ENCODE assay signal across 1 cellular context in genomic region chr2:38925982-38926381, GRCh38.
TF ChIP-seq lines count a peak whose summit lies in the region.

No MANE protein-coding gene starts in this region.

TF ChIP-seq in HepG2, 621 proteins besides CTCF, POLR2A, EP300 and RAD21:
- TF ChIP-seq SMC3 (IDR thresholded peaks at IDR 0.05; ENCODE audit: low read length) (peak; percentile 81), NR2F6 (IDR thresholded peaks at IDR 0.05) (no peak), NR2F6 (CRISPR knock-in tag; IDR thresholded peaks at IDR 0.05) (peak; percentile 31; the same call in 1 of the 2 replicates), ZGPAT (CRISPR knock-in tag; IDR thresholded peaks at IDR 0.05) (0 out of 2 replicates have a peak, but pooled peaks have one; percentile 39), ELF3 (CRISPR knock-in tag; IDR thresholded peaks at IDR 0.05) (peak; percentile 13; the same call in 1 of the 2 replicates), RAD51 (IDR thresholded peaks at IDR 0.05; ENCODE audit: borderline replicate concordance) (no peak), E2F1 (CRISPR knock-in tag; IDR thresholded peaks at IDR 0.05) (no peak), DRAP1 (CRISPR knock-in tag; IDR thresholded peaks at IDR 0.05) (peak; percentile 22; the same call in 1 of the 2 replicates), ZNF580 (CRISPR knock-in tag; IDR thresholded peaks at IDR 0.05; ENCODE audit: borderline replicate concordance, low read depth) (no peak), SOX5 (CRISPR knock-in tag; IDR thresholded peaks at IDR 0.05; ENCODE audit: borderline replicate concordance) (0 out of 2 replicates have a peak, but pooled peaks have one; percentile 26), EHMT2 (IDR thresholded peaks at IDR 0.05; ENCODE audit: borderline replicate concordance, low read depth, low read length) (no peak), ZMYM4 (CRISPR knock-in tag; IDR thresholded peaks at IDR 0.05) (0 out of 2 replicates have a peak, but pooled peaks have one; percentile 17), IKZF5 (CRISPR knock-in tag; IDR thresholded peaks at IDR 0.05) (peak; percentile 44; the same call in 1 of the 2 replicates), XRCC5 (optimal IDR thresholded peaks at IDR 0.05; ENCODE audit: low read length) (peak; percentile 84), STAG1 (CRISPR knock-in tag; IDR thresholded peaks at IDR 0.05) (peak; percentile 77), ARID5B (CRISPR knock-in tag; IDR thresholded peaks at IDR 0.05) (peak; percentile 37; the same call in 1 of the 2 replicates), THAP11 (CRISPR knock-in tag; IDR thresholded peaks at IDR 0.05) (0 out of 2 replicates have a peak, but pooled peaks have one; percentile 22), SAP130 (CRISPR knock-in tag; IDR thresholded peaks at IDR 0.05; ENCODE audit: low read depth) (0 out of 2 replicates have a peak, but pooled peaks have one; percentile 23), ZNF724P (CRISPR knock-in tag; IDR thresholded peaks at IDR 0.05; ENCODE audit: borderline replicate concordance) (no peak), KLF12 (CRISPR knock-in tag; IDR thresholded peaks at IDR 0.05; ENCODE audit: borderline replicate concordance) (no peak), SMAD3 (CRISPR knock-in tag; IDR thresholded peaks at IDR 0.05) (0 out of 2 replicates have a peak, but pooled peaks have one; percentile 33), ZNF441 (CRISPR knock-in tag; IDR thresholded peaks at IDR 0.05; ENCODE audit: borderline replicate concordance) (no peak), ZNF44 (CRISPR knock-in tag; IDR thresholded peaks at IDR 0.05) (0 out of 2 replicates have a peak, but pooled peaks have one; percentile 44), HMGXB4 (CRISPR knock-in tag; IDR thresholded peaks at IDR 0.05; ENCODE audit: borderline replicate concordance in 1 of 2, low read depth in 1 of 2) (0 out of 4 replicates have a peak, but pooled peaks of 1 of the 2 experiments have one; percentile 36), GMEB1 (CRISPR knock-in tag; IDR thresholded peaks at IDR 0.05; ENCODE audit: borderline replicate concordance) (0 out of 2 replicates have a peak, but pooled peaks have one; percentile 14), TEAD3 (CRISPR knock-in tag; optimal IDR thresholded peaks at IDR 0.05; ENCODE audit: borderline replicate concordance) (peak; percentile 30), RXRB (CRISPR knock-in tag; IDR thresholded peaks at IDR 0.05; ENCODE audit: borderline replicate concordance) (peak; percentile 27; the same call in 1 of the 2 replicates), ZSCAN9 (CRISPR knock-in tag; IDR thresholded peaks at IDR 0.05; ENCODE audit: borderline replicate concordance) (0 out of 2 replicates have a peak, but pooled peaks have one; percentile 19), RFXAP (CRISPR knock-in tag; IDR thresholded peaks at IDR 0.05; ENCODE audit: borderline replicate concordance) (peak; percentile 24; the same call in 1 of the 2 replicates), TSC22D2 (CRISPR knock-in tag; IDR thresholded peaks at IDR 0.05; ENCODE audit: borderline replicate concordance) (no peak), KDM2A (CRISPR knock-in tag; IDR thresholded peaks at IDR 0.05; ENCODE audit: borderline replicate concordance, low read depth) (no peak; the same call in 1 of the 2 replicates), ZNF772 (CRISPR knock-in tag; IDR thresholded peaks at IDR 0.05) (no peak), ISL2 (CRISPR knock-in tag; IDR thresholded peaks at IDR 0.05) (0 out of 2 replicates have a peak, but pooled peaks have one; percentile 11), NR2F1 (CRISPR knock-in tag; IDR thresholded peaks at IDR 0.05) (peak; percentile 23 to 31; a peak in 1 of 4 replicates), NCOA2 (CRISPR knock-in tag; IDR thresholded peaks at IDR 0.05) (0 out of 2 replicates have a peak, but pooled peaks have one; percentile 22), ZNF574 (CRISPR knock-in tag; IDR thresholded peaks at IDR 0.05) (peak; percentile 71), ZNF644 (CRISPR knock-in tag; IDR thresholded peaks at IDR 0.05; ENCODE audit: low read depth) (0 out of 2 replicates have a peak, but pooled peaks have one; percentile 19)
